15 cellular contexts compared by ENCODE assay signal in genomic region chr3:197302696-197303341, GRCh38. TPM values are rescaled to one million over a fixed set of nuclear protein-coding genes. Genes with fewer than 3 reads are reported as not detected.
DNase-seq lines count a peak whose midpoint lies in the region; ATAC-seq and TF ChIP-seq lines count a peak whose summit lies in the region.
"Had no signal": no experiment of that assay in that cellular context is flagged by ENCODE, and none has a peak within 500 bp of the region (broad histone marks: within the 10 kb centered on the region; RNA-seq: fewer than 3 reads in every experiment).

No MANE protein-coding gene starts in this region.

- peaks cover 24% of the 10 kb centered on the region for H3K4me1 Mint-ChIP-seq in activated naive CD4-positive, alpha-beta T cell treated with anti-CD3 and anti-CD28 coated beads, Interleukin-2, amount 10 ng/mL, durations not matched to agents 7 days and 5 days

- TF ChIP-seq POLR2A in IMR-90 (IDR thresholded peaks at IDR 0.05; ENCODE audit: low read depth, low read length) (no peak), gastrocnemius medialis (IDR thresholded peaks at IDR 0.05) (no peak)

- H3K4me2 ChIP-seq in IMR-90 (ENCODE audit: low read depth, low read length): no peak overlapping the region

- peak overlapping the region; percentile 37 for H4K91ac ChIP-seq in IMR-90 (ENCODE audit: insufficient read depth, low read depth, low read length)

- TF ChIP-seq CTCF in AG09309 (IDR thresholded peaks at IDR 0.05; ENCODE audit: control insufficient read depth, insufficient read depth, low read depth, low read length, missing control alignments) (no peak), IMR-90 (conservative IDR thresholded peaks at IDR 0.05; ENCODE audit: low read depth, low read length) (no peak), gastrocnemius medialis (IDR thresholded peaks at IDR 0.05 in 4 of 5, conservative IDR thresholded peaks at IDR 0.05 in 1 of 5) (no peak)

- H2BK120ac ChIP-seq in IMR-90 (ENCODE audit: low read depth, low read length): peak overlapping the region; percentile 54

- no peaks in the 10 kb centered on the region for H3K9me3 Mint-ChIP-seq in activated naive CD4-positive, alpha-beta T cell treated with anti-CD3 and anti-CD28 coated beads, Interleukin-2, amount 10 ng/mL, durations not matched to agents 7 days and 5 days
- H3K9me3 Mint-ChIP-seq: activated T-helper 1 cell treated with anti-CD3 and anti-CD28 coated beads, Interleukin-12 subunit alpha, Interleukin-12 subunit beta, Interleukin-2, Interleukin-4 antibody, amounts not matched to agents 30 ng/mL and 10 ng/mL and 1 ng/mL, durations not matched to agents 14 hours and 24 hours and 36 hours; CD4-positive, alpha-beta T cell had no signal

- DNase-seq in AG09309 (ENCODE audit: low read depth) (peak; percentile 60), IMR-90 (peak; percentile 52), astrocyte of the hippocampus (ENCODE audit: low read depth, low spot score) (peak; percentile 65), iris pigment epithelial cell (ENCODE audit: low read depth) (peak; percentile 50), gastrocnemius medialis (no peak), COLO668 (lab: John Stamatoyannopoulos, UW; ENCODE audit: unreplicated experiment) (no peak)
- no peak for DNase-seq in activated naive CD4-positive, alpha-beta T cell treated with anti-CD3 and anti-CD28 coated beads, Interleukin-2, amount 10 ng/mL, durations not matched to agents 7 days and 5 days
- DNase-seq in activated CD8-positive, alpha-beta memory T cell treated with anti-CD3 and anti-CD28 coated beads, Interleukin-2, amount 50 U/mL, for 4 hours: no peak
- DNase-seq: CD4-positive, alpha-beta T cell; MM.1S; NCI-H524 had no signal

- peak overlapping the region; percentile 21 for H2BK5ac ChIP-seq in IMR-90 (ENCODE audit: low read depth, low read length, poor library complexity, severe bottlenecking)

- BruUV-seq in IMR-90 (replicated peaks; lab: Mats Ljungman, UMichigan): no TSS peak

- H3K27ac ChIP-seq in IMR-90 (ENCODE audit: insufficient read depth, low read length) (no peak overlapping the region; the same call in 1 of the 2 replicates), gastrocnemius medialis (no peak overlapping the region)
- H3K27ac ChIP-seq: suprapubic skin had no signal

- no peak for TF ChIP-seq RAD21 in IMR-90 (IDR thresholded peaks at IDR 0.05; ENCODE audit: low read length)

- no peak overlapping the region for H4K5ac ChIP-seq in IMR-90 (ENCODE audit: low read depth, low read length)

- H2AK9ac ChIP-seq in IMR-90 (replicated peaks; ENCODE audit: low read depth, low read length, poor library complexity): no peak overlapping the region

- CTCF ChIA-PET in IMR-90 (lab: Yijun Ruan, JAX): no interaction called here
- CTCF ChIA-PET in activated naive CD4-positive, alpha-beta T cell treated with anti-CD3 and anti-CD28 coated beads, Interleukin-2, amount 10 ng/mL, durations not matched to agents 7 days and 5 days (lab: Charles Lee): no interaction called here

- peaks cover 58% of the 10 kb centered on the region for H3K27me3 Mint-ChIP-seq in activated naive CD4-positive, alpha-beta T cell treated with anti-CD3 and anti-CD28 coated beads, Interleukin-2, amount 10 ng/mL, durations not matched to agents 7 days and 5 days

- H3K9me3 ChIP-seq in IMR-90 (ENCODE audit: control insufficient read depth, insufficient read depth, low read length) (no peaks in the 10 kb centered on the region), gastrocnemius medialis (no peaks in the 10 kb centered on the region)
- H3K9me3 ChIP-seq: suprapubic skin had no signal

- in situ Hi-C loops in IMR-90 (cut with MboI; ENCODE audit: low sequenced_read_pairs) (no loop called here), gastrocnemius medialis (cut with MboI; ENCODE audit: low sequenced_read_pairs in 4 of 4) (no loop called here)

- H3K4me3 Mint-ChIP-seq in activated naive CD4-positive, alpha-beta T cell treated with anti-CD3 and anti-CD28 coated beads, Interleukin-2, amount 10 ng/mL, durations not matched to agents 7 days and 5 days: no peak overlapping the region
- H3K4me3 Mint-ChIP-seq: activated T-helper 1 cell treated with anti-CD3 and anti-CD28 coated beads, Interleukin-12 subunit alpha, Interleukin-12 subunit beta, Interleukin-2, Interleukin-4 antibody, amounts not matched to agents 30 ng/mL and 10 ng/mL and 1 ng/mL, durations not matched to agents 14 hours and 24 hours and 36 hours; CD4-positive, alpha-beta T cell had no signal

- H3K4me1 ChIP-seq in IMR-90 (ENCODE audit: control insufficient read depth, insufficient read depth, low read length) (peaks cover 12% of the 10 kb centered on the region; the same call in 1 of the 2 replicates), gastrocnemius medialis (peaks cover 5% of the 10 kb centered on the region in 2 donors)

- dilution Hi-C loops in IMR-90 (cut with HindIII; ENCODE audit: low sequenced_read_pairs, unreplicated experiment): no loop called here

- no peak overlapping the region for H3K27ac Mint-ChIP-seq in activated naive CD4-positive, alpha-beta T cell treated with anti-CD3 and anti-CD28 coated beads, Interleukin-2, amount 10 ng/mL, durations not matched to agents 7 days and 5 days
- H3K27ac Mint-ChIP-seq: activated T-helper 1 cell treated with anti-CD3 and anti-CD28 coated beads, Interleukin-12 subunit alpha, Interleukin-12 subunit beta, Interleukin-2, Interleukin-4 antibody, amounts not matched to agents 30 ng/mL and 10 ng/mL and 1 ng/mL, durations not matched to agents 14 hours and 24 hours and 36 hours; CD4-positive, alpha-beta T cell had no signal

- peak overlapping the region; percentile 38 for H2AFZ ChIP-seq in IMR-90 (replicated peaks; ENCODE audit: low read length, poor library complexity)

- POLR2A ChIA-PET in IMR-90 (lab: Charles Lee; ENCODE audit: unreplicated experiment): no interaction called here

- peaks cover 9% of the 10 kb centered on the region; the same call in 1 of the 2 replicates for H3K9me1 ChIP-seq in IMR-90 (ENCODE audit: insufficient read depth, low read length)

- peak overlapping the region; percentile 47; the same call in 2 of the 3 replicates for H2BK15ac ChIP-seq in IMR-90 (ENCODE audit: low read depth, low read length)

- no peaks in the 10 kb centered on the region for H3K27me3 ChIP-seq in IMR-90 (ENCODE audit: control insufficient read depth, insufficient read depth, low read length)
- H3K27me3 ChIP-seq in gastrocnemius medialis: no peaks in the 10 kb centered on the region
- H3K27me3 ChIP-seq: suprapubic skin had no signal

- peak overlapping the region; percentile 32 for H2BK20ac ChIP-seq in IMR-90 (ENCODE audit: low read depth, low read length)

- H4K8ac ChIP-seq in IMR-90 (ENCODE audit: low read depth in 2 of 2, low read length in 2 of 2): peak overlapping the region in 1 of 2 experiments; percentile 70; a peak in 2 of 4 replicates

- H3K56ac ChIP-seq in IMR-90 (ENCODE audit: extremely low read depth, insufficient read depth, low read length): no peak overlapping the region

- no peak overlapping the region for H3K18ac ChIP-seq in IMR-90 (ENCODE audit: low read depth, low read length)

- 83% methylated on average over 1 of the region's 3 CpGs; no CpG with 5 or more reads in 1 of the 2 experiments for WGBS in IMR-90 (ENCODE audit: extremely low coverage in 2 of 2, insufficient read length in 1 of 2), 2 experiments

- no peak overlapping the region for H3K9ac ChIP-seq in IMR-90 (ENCODE audit: low read depth, low read length)

- no peaks in the 10 kb centered on the region for H3K36me3 Mint-ChIP-seq in activated naive CD4-positive, alpha-beta T cell treated with anti-CD3 and anti-CD28 coated beads, Interleukin-2, amount 10 ng/mL, durations not matched to agents 7 days and 5 days

- intact Hi-C loops in IMR-90 (cut with micrococcal nuclease): no loop called here
- intact Hi-C loops in gastrocnemius medialis (cut with DNase I; ENCODE audit: low total_unique reads): no loop called here

- H3K4me3 ChIP-seq in AG09309 (ENCODE audit: control insufficient read depth, low read depth, low read length) (no peak overlapping the region), IMR-90 (ENCODE audit: insufficient read depth, low read depth, low read length) (no peak overlapping the region), gastrocnemius medialis (no peak overlapping the region)
- H3K4me3 ChIP-seq: lung, suprapubic skin had no signal

- peaks cover 0 to 3% of the 10 kb centered on the region in 2 experiments; a peak in 1 of 4 replicates for H3K79me1 ChIP-seq in IMR-90 (ENCODE audit: low read depth in 1 of 2, low read length in 2 of 2)

- H4K20me1 ChIP-seq in IMR-90 (ENCODE audit: insufficient read depth, low read length): no peaks in the 10 kb centered on the region; the same call in 1 of the 2 replicates

- H3K14ac ChIP-seq in IMR-90 (replicated peaks; ENCODE audit: low read depth, low read length): peak overlapping the region; percentile 48

- H3K23ac ChIP-seq in IMR-90 (ENCODE audit: low read depth, low read length): no peak overlapping the region; the same call in 1 of the 2 replicates

- peak overlapping the region; percentile 30 for H3K4ac ChIP-seq in IMR-90 (ENCODE audit: low read depth, low read length)

- peak overlapping the region; percentile 72; the same call in 1 of the 2 replicates for H2AK5ac ChIP-seq in IMR-90 (ENCODE audit: low read depth, low read length)

- H3K36me3 ChIP-seq in IMR-90 (ENCODE audit: control insufficient read depth, insufficient read depth, low read length) (no peaks in the 10 kb centered on the region), gastrocnemius medialis (no peaks in the 10 kb centered on the region)
- H3K36me3 ChIP-seq: suprapubic skin had no signal

- no peak for ATAC-seq in IMR-90 (ENCODE audit: low read depth)
- ATAC-seq in gastrocnemius medialis: no peak
- ATAC-seq: HCT116 had no signal

TF ChIP-seq in IMR-90, 13 proteins besides CTCF, POLR2A, EP300 and RAD21 (continues in another document):
- TF ChIP-seq RCOR1 (IDR thresholded peaks at IDR 0.05; ENCODE audit: insufficient replicate concordance, low read length) (no peak), NFE2L2 (IDR thresholded peaks at IDR 0.05; ENCODE audit: low read depth, low read length) (no peak), MXI1 (IDR thresholded peaks at IDR 0.05; ENCODE audit: borderline replicate concordance, low read depth, low read length) (no peak), CEBPB (IDR thresholded peaks at IDR 0.05; ENCODE audit: low read depth, low read length) (no peak), CHD1 (IDR thresholded peaks at IDR 0.05; ENCODE audit: low read depth, low read length) (no peak), FOS (IDR thresholded peaks at IDR 0.05; ENCODE audit: low read depth, low read length) (no peak), MAZ (IDR thresholded peaks at IDR 0.05; ENCODE audit: borderline replicate concordance, low read depth, low read length) (no peak), RFX5 (IDR thresholded peaks at IDR 0.05; ENCODE audit: low read depth, low read length) (no peak), MAFK (IDR thresholded peaks at IDR 0.05; ENCODE audit: low read depth, low read length) (no peak), SMC3 (IDR thresholded peaks at IDR 0.05; ENCODE audit: low read depth, low read length) (no peak)

RNA-seq across cellular contexts. Expression of gene DLG1, which starts 4.4 kb away (rescaled TPM):
- total RNA-seq in IMR-90 (2012; rRNA removed) (57.7 and 58.6 TPM in 2 replicates), gastrocnemius medialis (100 to 1,000 TPM in 1 of 4 donors, 10 to 100 TPM in 3; 41.4 to 112 (median 61.1) TPM)
- polyA plus RNA-seq in IMR-90 (2012; rRNA removed): 18.7 and 21.2 TPM in 2 replicates
- polyA plus RNA-seq in IMR-90 (2012; cell fraction: cytosol; rRNA removed): 3.7 and 4.9 TPM in 2 replicates
- 5.5 and 51.9 TPM in 2 replicates for polyA plus RNA-seq in IMR-90 (2012; cell fraction: nucleus; rRNA removed; ENCODE audit: low replicate concordance)

Comparison
In these comparisons a context has a peak if more than half of its experiments do, and no peak if none do; other contexts are left out.
1. DNase-seq: peak in AG09309 (single experiment), IMR-90 (single experiment), astrocyte of the hippocampus (single experiment) and iris pigment epithelial cell (single experiment); none in activated naive CD4-positive, alpha-beta T cell treated with anti-CD3 and anti-CD28 coated beads, Interleukin-2, amount 10 ng/mL, durations not matched to agents 7 days and 5 days (single experiment), gastrocnemius medialis (0 of 2), COLO668 (single experiment) and activated CD8-positive, alpha-beta memory T cell treated with anti-CD3 and anti-CD28 coated beads, Interleukin-2, amount 50 U/mL, for 4 hours (single experiment).